In the genomic region with DNA sequence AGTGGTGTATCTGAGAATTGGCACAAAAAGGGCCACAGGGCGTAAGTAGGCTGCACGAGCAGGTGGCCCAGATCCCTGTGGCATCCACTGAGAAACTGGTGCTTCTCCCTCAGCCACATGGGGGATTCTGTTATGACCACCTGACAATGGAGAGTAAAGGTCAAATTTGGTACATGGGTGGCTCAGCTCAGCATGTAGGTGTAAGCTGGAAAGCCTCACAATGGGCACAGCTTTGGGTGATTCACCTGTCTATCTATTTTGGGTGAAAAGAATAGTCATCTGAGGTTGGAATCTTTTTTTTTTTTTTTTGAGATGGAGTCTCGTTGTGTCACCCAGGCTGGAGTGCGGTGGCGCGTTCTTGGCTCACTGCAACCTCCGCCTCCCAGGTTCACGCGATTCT, we compare ENCODE assay signal across 20 cellular contexts.
"Had no signal": no experiment of that assay in that cellular context is flagged by ENCODE, and none has a peak within 500 bp of the region (broad histone marks: within the 10 kb centered on the region; RNA-seq: fewer than 3 reads in every experiment).

No MANE protein-coding gene starts in this region.

- H3K9me3 Mint-ChIP-seq: immature natural killer cell, memory B cell had no signal

- H3K27me3 Mint-ChIP-seq: memory B cell had no signal

- H3K36me3 Mint-ChIP-seq: immature natural killer cell, memory B cell, mesothelial cell of epicardium had no signal

- H3K4me3 Mint-ChIP-seq: immature natural killer cell, memory B cell, mesothelial cell of epicardium had no signal

- H3K27ac Mint-ChIP-seq: immature natural killer cell, memory B cell, mesothelial cell of epicardium had no signal

- DNase-seq: hippocampal formation, hypothalamus, immature natural killer cell, islet precursor cell, kidney, kidney glomerular epithelial cell, left cardiac atrium, left colon, left lung, left ventricle myocardium inferior, left ventricle myocardium superior, lower lobe of right lung, mammary epithelial cell, mesenchymal stem cell, mesendoderm, midbrain, mucosa of descending colon had no signal

- ATAC-seq: left cardiac atrium, left colon, left lobe of liver, left lung, left ventricle myocardium superior, lower lobe of right lung, mucosa of descending colon had no signal
